Comparison of ENCODE assay signal across 28 cellular contexts in the genomic region with DNA sequence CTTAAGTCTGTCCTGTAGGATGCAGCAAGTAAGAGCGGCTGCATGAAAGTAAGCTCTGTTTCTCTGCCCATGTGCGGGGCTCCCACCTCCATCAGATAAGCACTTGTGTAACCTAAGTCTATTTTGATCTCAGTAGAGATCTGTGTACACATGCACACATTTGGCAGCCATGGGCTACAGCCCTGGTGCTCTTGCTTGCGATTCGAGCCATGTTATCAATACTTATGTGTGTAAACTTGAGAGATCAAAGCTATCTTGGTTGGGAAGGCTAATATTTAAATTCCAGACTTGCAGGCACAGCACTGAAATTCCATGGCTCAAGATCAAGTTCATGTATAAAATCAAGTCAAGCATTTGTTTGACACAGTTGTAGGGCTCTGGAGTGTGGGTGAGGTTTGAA.
DNase-seq lines count a peak whose midpoint lies in the region; ATAC-seq, FAIRE-seq and TF ChIP-seq lines count a peak whose summit lies in the region.
"Had no signal": no experiment of that assay in that cellular context is flagged by ENCODE, and none has a peak within 500 bp of the region (broad histone marks: within the 10 kb centered on the region; RNA-seq: fewer than 3 reads in every experiment).

No MANE protein-coding gene starts in this region.

- no peak overlapping the region for H3K27ac ChIP-seq in HepG2 (ENCODE audit: extremely low read length, insufficient read depth, low read length)
- no peak overlapping the region for H3K27ac ChIP-seq in smooth muscle cell (ENCODE audit: low read depth)
- no peak overlapping the region for H3K27ac ChIP-seq in endodermal cell (ENCODE audit: low read depth, low read length)
- H3K27ac ChIP-seq in mesendoderm (ENCODE audit: low read depth, low read length): no peak overlapping the region
- H3K27ac ChIP-seq: left ventricle myocardium inferior, RWPE1, SK-N-MC, upper lobe of left lung had no signal

- H3K36me3 ChIP-seq in adipocyte (ENCODE audit: control insufficient read depth, insufficient read depth, low read length, severe bottlenecking): no peaks in the 10 kb centered on the region
- H3K36me3 ChIP-seq in HepG2 (replicated peaks in 1 of 2; ENCODE audit: control insufficient read depth in 1 of 2, insufficient read depth in 2 of 2, low read length in 2 of 2): no peaks in the 10 kb centered on the region
- H3K36me3 ChIP-seq in smooth muscle cell (ENCODE audit: low read depth): no peaks in the 10 kb centered on the region
- H3K36me3 ChIP-seq in endodermal cell (ENCODE audit: control insufficient read depth, insufficient read depth, low read length): no peaks in the 10 kb centered on the region
- H3K36me3 ChIP-seq in mesendoderm (ENCODE audit: control insufficient read depth, insufficient read depth, low read length): no peaks in the 10 kb centered on the region
- H3K36me3 ChIP-seq: left ventricle myocardium inferior, upper lobe of left lung had no signal

- H4K20me1 ChIP-seq in HepG2 (ENCODE audit: insufficient read depth, low read length) (no peaks in the 10 kb centered on the region), smooth muscle cell (ENCODE audit: low read depth) (no peaks in the 10 kb centered on the region)

- H3K18ac ChIP-seq in mesendoderm (ENCODE audit: low read length): no peak overlapping the region

- peaks cover 16% of the 10 kb centered on the region for H3K4me1 Mint-ChIP-seq in endodermal cell

- TF ChIP-seq EP300 in HepG2 (IDR thresholded peaks at IDR 0.05; ENCODE audit: low read depth in 2 of 2, low read length in 2 of 2): peak; percentile 65 to 93
- TF ChIP-seq EP300 in HepG2 (CRISPR knock-in tag; IDR thresholded peaks at IDR 0.05; ENCODE audit: borderline replicate concordance): peak; percentile 88

- H3K27me3 ChIP-seq in adipocyte (replicated peaks; ENCODE audit: control insufficient read depth, insufficient read depth, low read length): no peaks in the 10 kb centered on the region
- peaks cover 0 to 42% of the 10 kb centered on the region in 2 experiments; a peak in 4 of 5 replicates for H3K27me3 ChIP-seq in HepG2 (ENCODE audit: control insufficient read depth in 1 of 2, insufficient read depth in 2 of 2, low read length in 2 of 2)
- no peaks in the 10 kb centered on the region for H3K27me3 ChIP-seq in smooth muscle cell (ENCODE audit: low read depth)
- H3K27me3 ChIP-seq in endodermal cell (ENCODE audit: control insufficient read depth, insufficient read depth, low read length, poor library complexity, severe bottlenecking): no peaks in the 10 kb centered on the region
- H3K27me3 ChIP-seq in mesendoderm (ENCODE audit: insufficient read depth, low read length, poor library complexity): no peaks in the 10 kb centered on the region
- H3K27me3 ChIP-seq: upper lobe of left lung had no signal

- no peak overlapping the region for H4K8ac ChIP-seq in mesendoderm (ENCODE audit: low read depth, low read length)

- peaks cover 17% of the 10 kb centered on the region for H3K4me1 ChIP-seq in adipocyte (ENCODE audit: control insufficient read depth, insufficient read depth, low read length)
- peaks cover 25% of the 10 kb centered on the region for H3K4me1 ChIP-seq in HepG2 (ENCODE audit: insufficient read depth, low read length)
- no peaks in the 10 kb centered on the region for H3K4me1 ChIP-seq in smooth muscle cell (ENCODE audit: low read depth)
- H3K4me1 ChIP-seq in endodermal cell (ENCODE audit: control insufficient read depth, insufficient read depth, low read length): no peaks in the 10 kb centered on the region
- peaks cover under 1% of the 10 kb centered on the region for H3K4me1 ChIP-seq in mesendoderm (ENCODE audit: control insufficient read depth, low read depth, low read length)

- ATAC-seq in HepG2 (peak; percentile 99), GM18867 (IDR thresholded peaks at IDR 0.05; ENCODE audit: unreplicated experiment) (no peak)
- ATAC-seq: GM23338, T-helper 17 cell had no signal

- no peaks in the 10 kb centered on the region for H3K79me1 ChIP-seq in mesendoderm (ENCODE audit: low read length)

- POLR2A ChIA-PET in HepG2 (lab: Yijun Ruan, JAX): interaction anchor here (1.4 to 1.7 kb wide), 2 partner anchors 19 to 268 kb away, joined by 4 to 9 read pairs; a partner anchor contains a TSS

- no peak overlapping the region for H3K56ac ChIP-seq in mesendoderm (ENCODE audit: low read length)

- H3K9me3 ChIP-seq in adipocyte (ENCODE audit: control insufficient read depth, low read length): no peaks in the 10 kb centered on the region
- H3K9me3 ChIP-seq in HepG2 (ENCODE audit: low read length): no peaks in the 10 kb centered on the region
- no peaks in the 10 kb centered on the region for H3K9me3 ChIP-seq in smooth muscle cell (replicated peaks; ENCODE audit: low read depth)
- H3K9me3 ChIP-seq in endodermal cell (ENCODE audit: control insufficient read depth, low read length): no peaks in the 10 kb centered on the region
- H3K9me3 ChIP-seq: left ventricle myocardium inferior, upper lobe of left lung had no signal

- intact Hi-C loops in HepG2 (cut with micrococcal nuclease; ENCODE audit: unreplicated experiment): loop anchor here (1.0 to 10.0 kb wide), 2 partner anchors 147 to 268 kb away; a partner anchor contains a TSS

- peaks cover 8% of the 10 kb centered on the region for H3K9me3 Mint-ChIP-seq in endodermal cell
- H3K9me3 Mint-ChIP-seq: CD4-positive, alpha-beta T cell; immature natural killer cell had no signal

- H2BK5ac ChIP-seq in mesendoderm (ENCODE audit: low read length): no peak overlapping the region

- H2BK120ac ChIP-seq in mesendoderm (ENCODE audit: low read depth, low read length): no peak overlapping the region

- no TSS peak for BruUV-seq in HepG2 (replicated peaks; lab: Mats Ljungman, UMichigan)

- H2BK15ac ChIP-seq in mesendoderm (replicated peaks; ENCODE audit: low read depth): no peak overlapping the region

- CTCF ChIA-PET in HepG2 (lab: Yijun Ruan, JAX; ENCODE audit: low intra/inter-chr PET ratio, low total read pairs): no interaction called here

- H3K9ac ChIP-seq in adipocyte (ENCODE audit: low read length) (no peak overlapping the region), HepG2 (ENCODE audit: insufficient read depth, low read depth, low read length) (no peak overlapping the region), smooth muscle cell (ENCODE audit: low read depth) (no peak overlapping the region), endodermal cell (ENCODE audit: extremely low read depth, low read length, poor library complexity, severe bottlenecking) (no peak overlapping the region), mesendoderm (ENCODE audit: low read length) (no peak overlapping the region)

- no peaks in the 10 kb centered on the region for H3F3A ChIP-seq in smooth muscle cell (ENCODE audit: low read depth)

- H3K4ac ChIP-seq in mesendoderm (ENCODE audit: low read depth, low read length): no peak overlapping the region

- H3K36me3 Mint-ChIP-seq in endodermal cell (ENCODE audit: low read depth): no peaks in the 10 kb centered on the region

- in situ Hi-C loops in HepG2 (cut with HindIII; ENCODE audit: extremely low pct_ligation_motif_present, low pct_unique_long_range_greater_than_20kb): loop anchor here (10.0 kb wide), 1 partner anchor 267 kb away; a partner anchor contains a TSS

- TF ChIP-seq CTCF in HepG2 (CRISPR knock-in tag; IDR thresholded peaks at IDR 0.05): peak; percentile 12; the same call in 1 of the 2 replicates
- TF ChIP-seq CTCF in smooth muscle cell (IDR thresholded peaks at IDR 0.05; ENCODE audit: borderline replicate concordance, insufficient read depth, poor library complexity, severe bottlenecking): no peak
- TF ChIP-seq CTCF in endodermal cell (conservative IDR thresholded peaks at IDR 0.05): no peak
- no peak for TF ChIP-seq CTCF in D721Med (IDR thresholded peaks at IDR 0.05; ENCODE audit: insufficient read depth, missing control alignments)

- no peaks in the 10 kb centered on the region for H3K79me2 ChIP-seq in HepG2 (ENCODE audit: insufficient read depth, low read length)
- no peaks in the 10 kb centered on the region for H3K79me2 ChIP-seq in smooth muscle cell (ENCODE audit: low read depth)
- no peaks in the 10 kb centered on the region for H3K79me2 ChIP-seq in mesendoderm (ENCODE audit: control insufficient read depth, insufficient read depth, low read length)

- DNase-seq in NCI-H2196 (lab: John Stamatoyannopoulos, UW; ENCODE audit: unreplicated experiment) (peak; percentile 44), adipocyte (ENCODE audit: low read depth) (peak; percentile 45), HepG2 (ENCODE audit: low spot score) (peak; percentile 97), smooth muscle cell (lab: John Stamatoyannopoulos, UW; ENCODE audit: unreplicated experiment) (no peak), endodermal cell (no peak), D721Med (ENCODE audit: insufficient read length, low spot score) (no peak), mesendoderm (no peak)
- DNase-seq: activated CD4-positive, alpha-beta T cell treated with anti-CD3 and anti-CD28 coated beads, Interleukin-2, amount 10 ng/mL, durations not matched to agents 24 days and 14 days; activated CD8-positive, alpha-beta memory T cell treated with anti-CD3 and anti-CD28 coated beads, Interleukin-2, amount 50 U/mL, for 4 hours; CD4-positive, alpha-beta T cell; cerebellar nuclear complex; DMS53; foreskin melanocyte; GDM1; hippocampal formation; immature natural killer cell; KG1; left ventricle myocardium inferior; NCI-H526; nephron progenitor cell; T-helper 17 cell; upper lobe of left lung had no signal

- H2AFZ ChIP-seq in HepG2 (ENCODE audit: low read length) (no peak overlapping the region), smooth muscle cell (ENCODE audit: low read depth) (peak overlapping the region; percentile 59)
- H2AFZ ChIP-seq: GM23338 had no signal

- H3K4me2 ChIP-seq in HepG2 (ENCODE audit: low read depth, low read length) (peak overlapping the region; percentile 19; the same call in 1 of the 2 replicates), smooth muscle cell (no peak overlapping the region), mesendoderm (ENCODE audit: low read length) (no peak overlapping the region)
- H3K4me2 ChIP-seq: GM23338 had no signal

- no peak overlapping the region for H3K27ac Mint-ChIP-seq in endodermal cell
- H3K27ac Mint-ChIP-seq: activated CD4-positive, alpha-beta T cell treated with anti-CD3 and anti-CD28 coated beads, Interleukin-2, amount 10 ng/mL, durations not matched to agents 24 days and 14 days; activated naive CD8-positive, alpha-beta T cell; CD4-positive, alpha-beta T cell; GM23338; immature natural killer cell; T-helper 17 cell had no signal

- H3K4me3 ChIP-seq in adipocyte (ENCODE audit: low read length) (no peak overlapping the region), HepG2 (replicated peaks in 1 of 3; ENCODE audit: insufficient read depth in 1 of 3, low read depth in 2 of 3, low read length in 3 of 3) (no peak overlapping the region), smooth muscle cell (no peak overlapping the region), endodermal cell (ENCODE audit: low read length) (no peak overlapping the region), mesendoderm (ENCODE audit: low read length) (no peak overlapping the region)
- H3K4me3 ChIP-seq: GM23338, left ventricle myocardium inferior, SK-N-MC, upper lobe of left lung had no signal

- FAIRE-seq in HepG2 (lab: Jason Lieb, UNC): peak; percentile 94
- FAIRE-seq in D721Med (lab: Jason Lieb, UNC): no peak
- FAIRE-seq: GM18507 had no signal

- TF ChIP-seq RAD21 in HepG2 (CRISPR knock-in tag; IDR thresholded peaks at IDR 0.05): no peak

- 0% methylated on average over 3 of the region's 4 CpGs for WGBS in HepG2 (ENCODE audit: low lambda C conversion rate)
- 68% methylated on average over 4 of the region's 4 CpGs for WGBS in smooth muscle cell (ENCODE audit: low lambda C conversion rate)
- WGBS in endodermal cell (ENCODE audit: insufficient coverage in 1 of 2, insufficient read length in 1 of 2), 2 experiments: 98 to 100% methylated on average over 4 of the region's 4 CpGs
- WGBS in mesendoderm (ENCODE audit: extremely low coverage, insufficient coverage, low lambda C conversion rate): no CpG with 5 or more reads among the region's 4 CpGs

- H3K4me3 Mint-ChIP-seq in endodermal cell: no peak overlapping the region
- H3K4me3 Mint-ChIP-seq: activated CD4-positive, alpha-beta T cell treated with anti-CD3 and anti-CD28 coated beads, Interleukin-2, amount 10 ng/mL, durations not matched to agents 24 days and 14 days; activated naive CD8-positive, alpha-beta T cell; CD4-positive, alpha-beta T cell; GM23338; immature natural killer cell; nephron progenitor cell; T-helper 17 cell had no signal

- peaks cover 3% of the 10 kb centered on the region for H3K27me3 Mint-ChIP-seq in endodermal cell (ENCODE audit: insufficient read depth)
- H3K27me3 Mint-ChIP-seq: activated CD4-positive, alpha-beta T cell treated with anti-CD3 and anti-CD28 coated beads, Interleukin-2, amount 10 ng/mL, durations not matched to agents 24 days and 14 days; activated naive CD8-positive, alpha-beta T cell; CD4-positive, alpha-beta T cell had no signal

- no peak overlapping the region for H3K23ac ChIP-seq in mesendoderm (ENCODE audit: low read length)

- H2AK5ac ChIP-seq in mesendoderm (ENCODE audit: low read length): no peak overlapping the region

- no peak for TF ChIP-seq POLR2A in HepG2 (IDR thresholded peaks at IDR 0.05; ENCODE audit: insufficient read depth in 1 of 2, low read depth in 2 of 2, low read length in 2 of 2)

- H4K5ac ChIP-seq in mesendoderm (ENCODE audit: low read length): no peak overlapping the region

Comparison
In these comparisons a context has a peak if more than half of its experiments do, and no peak if none do; other contexts are left out.
1. DNase-seq: peak in NCI-H2196 (single experiment), adipocyte (single experiment) and HepG2 (single experiment); none in smooth muscle cell (single experiment), endodermal cell (single experiment), D721Med (single experiment) and mesendoderm (single experiment).